11 cellular contexts compared by ENCODE assay signal in the genomic region with DNA sequence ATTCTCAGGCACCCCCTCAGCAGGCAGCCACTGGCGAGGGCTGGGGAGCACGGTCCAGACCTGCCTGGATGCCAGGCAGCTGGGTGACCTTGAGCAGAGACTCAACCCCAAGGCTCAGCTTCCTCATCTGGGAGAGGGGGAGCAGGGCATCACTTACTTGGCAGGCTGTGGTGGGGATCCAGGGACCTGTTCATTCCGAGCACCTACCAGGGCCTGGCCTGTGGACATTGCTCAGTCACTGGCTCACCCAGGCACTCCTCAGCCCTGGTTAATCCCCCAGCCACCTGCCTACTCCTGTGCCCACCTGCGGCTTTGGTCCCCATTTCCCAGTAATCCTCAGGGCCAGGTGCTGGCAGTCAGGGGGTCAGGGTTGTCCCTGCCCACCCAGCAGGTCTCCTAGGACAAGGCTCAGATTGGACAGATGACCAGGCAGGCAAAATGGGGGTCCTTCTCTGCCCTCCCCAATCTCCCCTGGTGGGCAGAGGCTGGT. TPM values are rescaled to one million over a fixed set of nuclear protein-coding genes. Genes with fewer than 3 reads are reported as not detected.
A peak's percentile ranks its signal among the peaks of the same experiment; 100 is the strongest.
DNase-seq lines count a peak whose midpoint lies in the region; ATAC-seq and TF ChIP-seq lines count a peak whose summit lies in the region.
"Had no signal": no experiment of that assay in that cellular context is flagged by ENCODE, and none has a peak within 500 bp of the region (broad histone marks: within the 10 kb centered on the region; RNA-seq: fewer than 3 reads in every experiment).

No MANE protein-coding gene starts in this region.

- H3K23ac ChIP-seq in H9 (ENCODE audit: insufficient read length, low read depth, low read length) = no peak overlapping the region

- H3K36me3 Mint-ChIP-seq in H9 (ENCODE audit: insufficient read depth in 1 of 3, low read depth in 3 of 3) = no peaks in the 10 kb centered on the region; a peak in 1 of 7 replicates
- H3K36me3 Mint-ChIP-seq: activated naive CD4-positive, alpha-beta T cell treated with anti-CD3 and anti-CD28 coated beads, Interleukin-2, amount 50 U/mL, for 24 hours; memory B cell had no signal

- H3K4me1 ChIP-seq in H9 (ENCODE audit: insufficient read depth, low read length) = peaks cover 15% of the 10 kb centered on the region; the same call in 1 of the 2 replicates
- peaks cover 0 to 50% of the 10 kb centered on the region in 2 donors for H3K4me1 ChIP-seq in right atrium auricular region
- H3K4me1 ChIP-seq in gastrocnemius medialis = peaks cover 40 to 45% of the 10 kb centered on the region in 2 donors

- H3K4ac ChIP-seq in H9 (ENCODE audit: low read depth, low read length) = no peak overlapping the region

- H3K4me1 Mint-ChIP-seq in H9 = peaks cover 51 to 62% of the 10 kb centered on the region in 2 experiments

- H3K18ac ChIP-seq in H9 (ENCODE audit: insufficient read length, low read depth, low read length) = no peak overlapping the region

- no peak overlapping the region for H3K9ac ChIP-seq in H9 (ENCODE audit: extremely low read depth, insufficient read length, low read length)

- H3K27me3 ChIP-seq in H9 (ENCODE audit: insufficient read depth, low read length) (no peaks in the 10 kb centered on the region), right atrium auricular region (no peaks in the 10 kb centered on the region), gastrocnemius medialis (no peaks in the 10 kb centered on the region)

- no peak overlapping the region for H2BK120ac ChIP-seq in H9 (ENCODE audit: low read depth, low read length, poor library complexity, severe bottlenecking)

- H3K4me3 ChIP-seq in right atrium auricular region (no peak overlapping the region), gastrocnemius medialis (no peak overlapping the region)

- no peak overlapping the region for H2BK20ac ChIP-seq in H9 (ENCODE audit: low read depth, low read length, poor library complexity, severe bottlenecking)

- no peak overlapping the region for H3T11ph ChIP-seq in H9 (ENCODE audit: low read length)

- H3K36me3 ChIP-seq in right atrium auricular region = no peaks in the 10 kb centered on the region
- no peaks in the 10 kb centered on the region for H3K36me3 ChIP-seq in gastrocnemius medialis

- ATAC-seq in gastrocnemius medialis = peak in 1 of 2 donors; percentile 9
- no peak for ATAC-seq in HG03565 (IDR thresholded peaks at IDR 0.05; ENCODE audit: unreplicated experiment)
- ATAC-seq in GM21367 (IDR thresholded peaks at IDR 0.05; ENCODE audit: unreplicated experiment) = no peak
- ATAC-seq in HG03460 (IDR thresholded peaks at IDR 0.05; ENCODE audit: unreplicated experiment) = no peak

- H4K5ac ChIP-seq in H9 (ENCODE audit: insufficient read length, low read depth, low read length) = no peak overlapping the region

- H2AK5ac ChIP-seq in H9 (ENCODE audit: insufficient read length, low read length) = no peak overlapping the region

- no peak for TF ChIP-seq POLR2A in gastrocnemius medialis (IDR thresholded peaks at IDR 0.05)

- no peak for TF ChIP-seq CTCF in H9 (conservative IDR thresholded peaks at IDR 0.05)
- no peak for TF ChIP-seq CTCF in VCaP (conservative IDR thresholded peaks at IDR 0.05)
- no peak for TF ChIP-seq CTCF in right atrium auricular region (IDR thresholded peaks at IDR 0.05)
- TF ChIP-seq CTCF in gastrocnemius medialis (IDR thresholded peaks at IDR 0.05 in 4 of 5, conservative IDR thresholded peaks at IDR 0.05 in 1 of 5) = no peak

- 0 out of 2 replicates have a peak overlapping the region, but pooled peaks have one; percentile 5 for H3K14ac ChIP-seq in H9 (ENCODE audit: insufficient read depth, low read length)

- no peak overlapping the region for H2BK15ac ChIP-seq in H9 (ENCODE audit: low read depth, low read length)

- no peaks in the 10 kb centered on the region for H3K79me2 ChIP-seq in H9 (ENCODE audit: insufficient read depth, low read length)

- H3K27ac ChIP-seq in H9 (ENCODE audit: insufficient read length, low read depth, low read length) (no peak overlapping the region), VCaP (peak overlapping the region; percentile 75), right atrium auricular region (peak overlapping the region; percentile 61 to 74), gastrocnemius medialis (peak overlapping the region; percentile 26 to 82 (median 68))

- peak overlapping the region; percentile 1 to 75; a peak in 3 of 5 replicates for H3K4me3 Mint-ChIP-seq in H9
- H3K4me3 Mint-ChIP-seq: activated naive CD4-positive, alpha-beta T cell treated with anti-CD3 and anti-CD28 coated beads, Interleukin-2, amount 50 U/mL, for 24 hours; memory B cell had no signal

- H3K79me1 ChIP-seq in H9 (ENCODE audit: insufficient read depth, low read depth, low read length, poor library complexity, severe bottlenecking) = no peaks in the 10 kb centered on the region

- no peak overlapping the region for H2BK5ac ChIP-seq in H9 (ENCODE audit: insufficient read length, low read length)

- intact Hi-C loops in gastrocnemius medialis (cut with DNase I; ENCODE audit: low total_unique reads) = loop anchor here (10.0 kb wide), 1 partner anchor 330 kb away; no protein-coding TSS in a partner anchor

- peaks cover 4% of the 10 kb centered on the region for H3K27me3 Mint-ChIP-seq in H9 (ENCODE audit: low read depth)
- H3K27me3 Mint-ChIP-seq: activated naive CD4-positive, alpha-beta T cell treated with anti-CD3 and anti-CD28 coated beads, Interleukin-2, amount 50 U/mL, for 24 hours; memory B cell had no signal

- WGBS in H9 (ENCODE audit: extremely low coverage, insufficient read length, low lambda C conversion rate) = no CpG with 5 or more reads among the region's 4 CpGs

- H4K91ac ChIP-seq in H9 (ENCODE audit: insufficient read length, low read depth, low read length) = no peak overlapping the region

- H3K27ac Mint-ChIP-seq in H9 = peak overlapping the region in 2 of 3 experiments; percentile 28 to 77; a peak in 4 of 7 replicates
- H3K27ac Mint-ChIP-seq: activated naive CD4-positive, alpha-beta T cell treated with anti-CD3 and anti-CD28 coated beads, Interleukin-2, amount 50 U/mL, for 24 hours; memory B cell had no signal

- H2BK12ac ChIP-seq in H9 (ENCODE audit: insufficient read length, low read depth, low read length) = no peak overlapping the region

- H4K20me1 ChIP-seq in H9 (ENCODE audit: control insufficient read depth, insufficient read depth, insufficient read length) = no peaks in the 10 kb centered on the region

- in situ Hi-C loops in gastrocnemius medialis (cut with MboI; ENCODE audit: low sequenced_read_pairs in 4 of 4) = loop anchor here (5.0 to 10.0 kb wide), 4 partner anchors 47 to 137 kb away; a partner anchor contains a TSS

- H3K23me2 ChIP-seq in H9 (ENCODE audit: insufficient read length, low read depth, low read length, poor library complexity, severe bottlenecking) = no peaks in the 10 kb centered on the region

- H4K8ac ChIP-seq in H9 (replicated peaks; ENCODE audit: insufficient read length, low read depth, low read length) = no peak overlapping the region

- no peak overlapping the region for H3K56ac ChIP-seq in H9 (ENCODE audit: insufficient read length, low read depth, low read length)

- DNase-seq in H9 (no peak), right atrium auricular region (ENCODE audit: low spot score) (no peak), gastrocnemius medialis (no peak)
- DNase-seq in activated CD4-positive, alpha-beta T cell treated with anti-CD3 and anti-CD28 coated beads for 1 hour = no peak
- DNase-seq: NCI-H1436 treated with DMSO at 0.1 percent for 48 hours had no signal

- H3K9me3 ChIP-seq in H9 (ENCODE audit: control insufficient read depth, low read depth, low read length) = no peaks in the 10 kb centered on the region
- no peaks in the 10 kb centered on the region for H3K9me3 ChIP-seq in right atrium auricular region
- no peaks in the 10 kb centered on the region for H3K9me3 ChIP-seq in gastrocnemius medialis

- H2AFZ ChIP-seq in H9 (ENCODE audit: low read length) = no peak overlapping the region

- H3K9me3 Mint-ChIP-seq in H9 = no peaks in the 10 kb centered on the region
- H3K9me3 Mint-ChIP-seq: activated naive CD4-positive, alpha-beta T cell treated with anti-CD3 and anti-CD28 coated beads, Interleukin-2, amount 50 U/mL, for 24 hours; memory B cell had no signal

- H3K4me2 ChIP-seq in H9 (ENCODE audit: insufficient read depth, insufficient read length, low read length) = peak overlapping the region; percentile 36

RNA-seq across cellular contexts. Expression of a gene that starts 9.3 kb away (rescaled TPM):
- total RNA-seq in H9 (2021) = 1,592 and 1,656 TPM in 2 replicates
- total RNA-seq in right atrium auricular region = 1,000 to 10,000 TPM in 1 of 2 donors, 100 to 1,000 TPM in 1; 658 to 1,017 TPM
- total RNA-seq in gastrocnemius medialis = 1,000 to 10,000 TPM; 1,885 to 2,483 (median 2,154) TPM

RNA-seq across cellular contexts. Expression of a gene that starts 21.6 kb away (rescaled TPM):
- total RNA-seq in H9 (2021) (62.6 and 63.6 TPM in 2 replicates), right atrium auricular region (10 to 100 TPM; 26.0 to 29.8 TPM), gastrocnemius medialis (10 to 100 TPM; 33.5 to 79.3 (median 43.2) TPM)

RNA-seq across cellular contexts. Expression of a gene that starts 30.1 kb away (rescaled TPM):
- total RNA-seq in H9 (2021) (3.0 and 3.1 TPM in 2 replicates), right atrium auricular region (10 to 100 TPM; 21.0 to 31.3 TPM), gastrocnemius medialis (10 to 100 TPM in 3 of 4 donors, 1 to 10 TPM in 1; 8.7 to 37.9 (median 29.9) TPM)

RNA-seq across cellular contexts. Expression of a gene that starts 31.1 kb away (rescaled TPM):
- total RNA-seq in H9 (2021) (7.4 and 8.4 TPM in 2 replicates), right atrium auricular region (10 to 100 TPM; 15.6 to 20.9 TPM), gastrocnemius medialis (10 to 100 TPM; 11.2 to 21.0 (median 17.2) TPM)

RNA-seq across cellular contexts. Expression of a gene that starts 37.7 kb away (rescaled TPM):
- total RNA-seq in H9 (2021) (20.9 and 24.6 TPM in 2 replicates), right atrium auricular region (100 to 1,000 TPM in 1 of 2 donors, 10 to 100 TPM in 1; 73.8 to 119 TPM), gastrocnemius medialis (100 to 1,000 TPM; 184 to 320 (median 199) TPM)
